15 cellular contexts compared by ENCODE assay signal in the genomic region with DNA sequence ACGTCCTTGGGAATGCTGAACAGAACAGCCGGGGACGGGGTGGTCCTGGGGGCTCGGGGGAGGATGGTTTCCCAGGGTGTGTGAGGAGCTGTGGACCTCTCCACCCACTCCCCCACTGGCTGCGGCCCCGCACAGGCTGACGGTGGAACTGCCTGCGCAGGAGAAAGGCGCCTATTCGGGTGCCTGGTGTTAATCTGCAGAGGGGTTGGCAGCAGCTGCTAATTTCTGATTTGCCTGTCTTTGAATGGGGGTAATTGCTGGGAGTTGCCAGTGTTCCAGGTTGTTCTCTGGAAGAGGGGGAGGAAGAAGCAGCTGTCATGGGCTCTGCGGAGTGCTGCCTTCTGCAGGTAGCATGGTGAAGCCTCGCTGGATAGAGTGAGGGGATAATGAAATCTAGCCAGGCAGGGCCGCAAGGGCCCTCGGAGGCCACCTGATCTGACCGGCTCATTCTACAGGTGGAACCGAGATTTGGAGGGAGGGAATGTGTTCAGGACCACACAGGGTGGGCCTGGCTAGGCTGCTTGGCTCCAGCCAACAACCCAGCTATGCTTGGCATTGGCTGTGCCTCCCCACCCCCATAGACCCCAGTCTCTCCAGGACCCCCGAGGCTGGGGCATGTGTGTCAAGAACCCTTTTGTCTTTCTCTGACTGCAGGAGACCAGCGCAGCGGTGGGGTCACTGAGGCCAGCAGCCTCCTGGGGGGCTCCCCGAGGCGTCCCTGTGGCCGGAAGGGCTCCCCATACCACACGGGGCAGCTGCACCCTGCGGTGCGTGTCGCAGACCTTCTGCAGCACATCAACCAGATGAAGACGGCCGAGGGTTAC.
"Had no signal": no experiment of that assay in that cellular context is flagged by ENCODE, and none has a peak within 500 bp of the region (broad histone marks: within the 10 kb centered on the region; RNA-seq: fewer than 3 reads in every experiment).

No MANE protein-coding gene starts in this region.

- H3K9me3 Mint-ChIP-seq: activated CD4-positive, alpha-beta T cell treated with anti-CD3 and anti-CD28 coated beads, Interleukin-2, amount 10 ng/mL, durations not matched to agents 24 days and 14 days; activated T-cell treated with anti-CD3 and anti-CD28 coated beads, Interleukin-2, amount 50 U/mL, for 4 hours; effector memory CD8-positive, alpha-beta T cell; neural crest cell; T-cell had no signal

- ATAC-seq: activated CD8-positive, alpha-beta T cell treated with anti-CD3 and anti-CD28 coated beads, Interleukin-2, amount 10 ng/mL, durations not matched to agents 7 days and 5 days; activated T-cell treated with anti-CD3 and anti-CD28 coated beads, Interleukin-2, amount 50 U/mL, for 4 hours; body of pancreas; effector memory CD8-positive, alpha-beta T cell; left ventricle myocardium superior; T-cell had no signal

- H3K4me1 Mint-ChIP-seq: activated CD4-positive, alpha-beta T cell treated with anti-CD3 and anti-CD28 coated beads, Interleukin-2, amount 10 ng/mL, durations not matched to agents 24 days and 14 days; naive B cell; T-cell had no signal

- H3K36me3 Mint-ChIP-seq: naive B cell, T-cell had no signal

- H3K27ac Mint-ChIP-seq: activated CD4-positive, alpha-beta T cell treated with anti-CD3 and anti-CD28 coated beads, Interleukin-2, amount 10 ng/mL, durations not matched to agents 24 days and 14 days; activated CD8-positive, alpha-beta T cell treated with anti-CD3 and anti-CD28 coated beads, Interleukin-2, amount 10 ng/mL, durations not matched to agents 7 days and 5 days; activated naive CD4-positive, alpha-beta T cell treated with anti-CD3 and anti-CD28 coated beads for 36 hours; naive B cell; T-cell had no signal

- DNase-seq: activated CD4-positive, alpha-beta T cell treated with anti-CD3 and anti-CD28 coated beads, Interleukin-2, amount 10 ng/mL, durations not matched to agents 24 days and 14 days; activated CD8-positive, alpha-beta memory T cell treated with anti-CD3 and anti-CD28 coated beads, Interleukin-2, amount 50 U/mL, for 4 hours; activated CD8-positive, alpha-beta T cell treated with anti-CD3 and anti-CD28 coated beads, Interleukin-2, amount 10 ng/mL, durations not matched to agents 7 days and 5 days; activated naive CD4-positive, alpha-beta T cell treated with anti-CD3 and anti-CD28 coated beads for 36 hours; activated T-cell treated with anti-CD3 and anti-CD28 coated beads, Interleukin-2, amount 50 U/mL, for 4 hours; body of pancreas; effector memory CD8-positive, alpha-beta T cell; esophagus squamous epithelium; left ventricle myocardium superior; naive B cell; stimulated activated CD4-positive, alpha-beta T cell treated with anti-CD3 and anti-CD28 coated beads, Interleukin-4, amount 100 ng/mL, for 1 hour; stomach; T-cell; trophoblast cell had no signal

- H3K4me3 Mint-ChIP-seq: activated CD4-positive, alpha-beta T cell treated with anti-CD3 and anti-CD28 coated beads, Interleukin-2, amount 10 ng/mL, durations not matched to agents 24 days and 14 days; activated CD8-positive, alpha-beta T cell treated with anti-CD3 and anti-CD28 coated beads, Interleukin-2, amount 10 ng/mL, durations not matched to agents 7 days and 5 days; activated naive CD4-positive, alpha-beta T cell treated with anti-CD3 and anti-CD28 coated beads for 36 hours; activated T-cell treated with anti-CD3 and anti-CD28 coated beads, Interleukin-2, amount 50 U/mL, for 4 hours; effector memory CD8-positive, alpha-beta T cell; neural crest cell; T-cell had no signal
